1 cellular context compared by ENCODE assay signal in the genomic region with DNA sequence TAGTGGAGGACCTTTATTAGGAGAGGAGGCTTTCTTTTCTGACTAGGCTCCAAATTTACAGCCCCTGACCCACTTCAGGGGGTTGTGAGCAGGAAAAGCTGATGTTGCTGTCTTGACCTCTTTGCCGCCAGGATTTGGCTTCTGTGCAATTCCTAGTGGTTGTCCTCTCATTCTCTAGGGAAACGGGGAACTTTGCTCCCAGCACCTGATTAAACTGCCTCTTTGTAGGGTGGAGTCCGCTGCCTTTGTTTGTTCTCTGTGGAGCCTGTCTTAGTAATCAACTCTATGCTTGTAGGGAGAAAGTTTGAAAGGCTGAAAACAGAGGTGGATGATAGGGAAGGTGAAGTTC.
A peak's percentile ranks its signal among the peaks of the same experiment; 100 is the strongest.
TF ChIP-seq lines count a peak whose summit lies in the region.

No MANE protein-coding gene starts in this region.

TF ChIP-seq in HepG2, 621 proteins besides CTCF, POLR2A, EP300 and RAD21 (continued from another document):
- TF ChIP-seq, protein P1, sequence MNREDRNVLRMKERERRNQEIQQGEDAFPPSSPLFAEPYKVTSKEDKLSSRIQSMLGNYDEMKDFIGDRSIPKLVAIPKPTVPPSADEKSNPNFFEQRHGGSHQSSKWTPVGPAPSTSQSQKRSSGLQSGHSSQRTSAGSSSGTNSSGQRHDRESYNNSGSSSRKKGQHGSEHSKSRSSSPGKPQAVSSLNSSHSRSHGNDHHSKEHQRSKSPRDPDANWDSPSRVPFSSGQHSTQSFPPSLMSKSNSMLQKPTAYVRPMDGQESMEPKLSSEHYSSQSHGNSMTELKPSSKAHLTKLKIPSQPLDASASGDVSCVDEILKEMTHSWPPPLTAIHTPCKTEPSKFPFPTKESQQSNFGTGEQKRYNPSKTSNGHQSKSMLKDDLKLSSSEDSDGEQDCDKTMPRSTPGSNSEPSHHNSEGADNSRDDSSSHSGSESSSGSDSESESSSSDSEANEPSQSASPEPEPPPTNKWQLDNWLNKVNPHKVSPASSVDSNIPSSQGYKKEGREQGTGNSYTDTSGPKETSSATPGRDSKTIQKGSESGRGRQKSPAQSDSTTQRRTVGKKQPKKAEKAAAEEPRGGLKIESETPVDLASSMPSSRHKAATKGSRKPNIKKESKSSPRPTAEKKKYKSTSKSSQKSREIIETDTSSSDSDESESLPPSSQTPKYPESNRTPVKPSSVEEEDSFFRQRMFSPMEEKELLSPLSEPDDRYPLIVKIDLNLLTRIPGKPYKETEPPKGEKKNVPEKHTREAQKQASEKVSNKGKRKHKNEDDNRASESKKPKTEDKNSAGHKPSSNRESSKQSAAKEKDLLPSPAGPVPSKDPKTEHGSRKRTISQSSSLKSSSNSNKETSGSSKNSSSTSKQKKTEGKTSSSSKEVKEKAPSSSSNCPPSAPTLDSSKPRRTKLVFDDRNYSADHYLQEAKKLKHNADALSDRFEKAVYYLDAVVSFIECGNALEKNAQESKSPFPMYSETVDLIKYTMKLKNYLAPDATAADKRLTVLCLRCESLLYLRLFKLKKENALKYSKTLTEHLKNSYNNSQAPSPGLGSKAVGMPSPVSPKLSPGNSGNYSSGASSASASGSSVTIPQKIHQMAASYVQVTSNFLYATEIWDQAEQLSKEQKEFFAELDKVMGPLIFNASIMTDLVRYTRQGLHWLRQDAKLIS (CRISPR knock-in tag; IDR thresholded peaks at IDR 0.05): 0 out of 2 replicates have a peak, but pooled peaks have one; percentile 29
- TF ChIP-seq RFXANK (CRISPR knock-in tag; IDR thresholded peaks at IDR 0.05): no peak
- TF ChIP-seq ARID5B (CRISPR knock-in tag; IDR thresholded peaks at IDR 0.05): peak; percentile 82
- TF ChIP-seq NCOA2 (CRISPR knock-in tag; IDR thresholded peaks at IDR 0.05): peak; percentile 24; the same call in 1 of the 2 replicates
- TF ChIP-seq FOSL2 (CRISPR knock-in tag; IDR thresholded peaks at IDR 0.05): peak; percentile 44; the same call in 1 of the 2 replicates
- TF ChIP-seq SP5 (CRISPR knock-in tag; IDR thresholded peaks at IDR 0.05; ENCODE audit: borderline replicate concordance, low read depth): peak; percentile 55; the same call in 1 of the 2 replicates
- no peak for TF ChIP-seq GABPA (IDR thresholded peaks at IDR 0.05; ENCODE audit: low read depth, low read length)
- TF ChIP-seq GABPA (CRISPR knock-in tag; IDR thresholded peaks at IDR 0.05; ENCODE audit: low read depth): no peak
- TF ChIP-seq, protein P2, sequence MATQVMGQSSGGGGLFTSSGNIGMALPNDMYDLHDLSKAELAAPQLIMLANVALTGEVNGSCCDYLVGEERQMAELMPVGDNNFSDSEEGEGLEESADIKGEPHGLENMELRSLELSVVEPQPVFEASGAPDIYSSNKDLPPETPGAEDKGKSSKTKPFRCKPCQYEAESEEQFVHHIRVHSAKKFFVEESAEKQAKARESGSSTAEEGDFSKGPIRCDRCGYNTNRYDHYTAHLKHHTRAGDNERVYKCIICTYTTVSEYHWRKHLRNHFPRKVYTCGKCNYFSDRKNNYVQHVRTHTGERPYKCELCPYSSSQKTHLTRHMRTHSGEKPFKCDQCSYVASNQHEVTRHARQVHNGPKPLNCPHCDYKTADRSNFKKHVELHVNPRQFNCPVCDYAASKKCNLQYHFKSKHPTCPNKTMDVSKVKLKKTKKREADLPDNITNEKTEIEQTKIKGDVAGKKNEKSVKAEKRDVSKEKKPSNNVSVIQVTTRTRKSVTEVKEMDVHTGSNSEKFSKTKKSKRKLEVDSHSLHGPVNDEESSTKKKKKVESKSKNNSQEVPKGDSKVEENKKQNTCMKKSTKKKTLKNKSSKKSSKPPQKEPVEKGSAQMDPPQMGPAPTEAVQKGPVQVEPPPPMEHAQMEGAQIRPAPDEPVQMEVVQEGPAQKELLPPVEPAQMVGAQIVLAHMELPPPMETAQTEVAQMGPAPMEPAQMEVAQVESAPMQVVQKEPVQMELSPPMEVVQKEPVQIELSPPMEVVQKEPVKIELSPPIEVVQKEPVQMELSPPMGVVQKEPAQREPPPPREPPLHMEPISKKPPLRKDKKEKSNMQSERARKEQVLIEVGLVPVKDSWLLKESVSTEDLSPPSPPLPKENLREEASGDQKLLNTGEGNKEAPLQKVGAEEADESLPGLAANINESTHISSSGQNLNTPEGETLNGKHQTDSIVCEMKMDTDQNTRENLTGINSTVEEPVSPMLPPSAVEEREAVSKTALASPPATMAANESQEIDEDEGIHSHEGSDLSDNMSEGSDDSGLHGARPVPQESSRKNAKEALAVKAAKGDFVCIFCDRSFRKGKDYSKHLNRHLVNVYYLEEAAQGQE (IDR thresholded peaks at IDR 0.05; ENCODE audit: borderline replicate concordance in 1 of 2, low read depth in 1 of 2, low read length in 2 of 2): peak in 1 of 2 experiments; percentile 58; a peak in 1 of 4 replicates
- TF ChIP-seq KDM6A (CRISPR knock-in tag; IDR thresholded peaks at IDR 0.05; ENCODE audit: low read depth): peak; percentile 57; the same call in 1 of the 2 replicates
- TF ChIP-seq ZIK1 (CRISPR knock-in tag; IDR thresholded peaks at IDR 0.05; ENCODE audit: borderline replicate concordance, low read depth): no peak
- TF ChIP-seq ELF4 (CRISPR knock-in tag; IDR thresholded peaks at IDR 0.05; ENCODE audit: borderline replicate concordance): peak; percentile 30; the same call in 1 of the 2 replicates
- TF ChIP-seq BCL6 (CRISPR knock-in tag; IDR thresholded peaks at IDR 0.05): peak; percentile 95
- TF ChIP-seq RCOR2 (CRISPR knock-in tag; IDR thresholded peaks at IDR 0.05): no peak
- TF ChIP-seq NR2F6 (IDR thresholded peaks at IDR 0.05): 0 out of 2 replicates have a peak, but pooled peaks have one; percentile 48
- TF ChIP-seq NR2F6 (CRISPR knock-in tag; IDR thresholded peaks at IDR 0.05): peak; percentile 75
- TF ChIP-seq HMG20A (CRISPR knock-in tag; IDR thresholded peaks at IDR 0.05; ENCODE audit: borderline replicate concordance): peak; percentile 63; the same call in 1 of the 2 replicates
- peak; percentile 12; the same call in 1 of the 3 replicates for TF ChIP-seq MXI1 (IDR thresholded peaks at IDR 0.05; ENCODE audit: borderline replicate concordance, low read depth, low read length)
- TF ChIP-seq ELF3 (CRISPR knock-in tag; IDR thresholded peaks at IDR 0.05): peak; percentile 38; the same call in 1 of the 2 replicates
- TF ChIP-seq NFKB2 (CRISPR knock-in tag; IDR thresholded peaks at IDR 0.05; ENCODE audit: borderline replicate concordance): no peak
- no peak for TF ChIP-seq ERF (CRISPR knock-in tag; IDR thresholded peaks at IDR 0.05)
- peak; percentile 46; the same call in 1 of the 2 replicates for TF ChIP-seq SIX4 (CRISPR knock-in tag; IDR thresholded peaks at IDR 0.05)
- peak; percentile 6; the same call in 1 of the 2 replicates for TF ChIP-seq SMC3 (IDR thresholded peaks at IDR 0.05; ENCODE audit: low read length)
- TF ChIP-seq, protein P3, sequence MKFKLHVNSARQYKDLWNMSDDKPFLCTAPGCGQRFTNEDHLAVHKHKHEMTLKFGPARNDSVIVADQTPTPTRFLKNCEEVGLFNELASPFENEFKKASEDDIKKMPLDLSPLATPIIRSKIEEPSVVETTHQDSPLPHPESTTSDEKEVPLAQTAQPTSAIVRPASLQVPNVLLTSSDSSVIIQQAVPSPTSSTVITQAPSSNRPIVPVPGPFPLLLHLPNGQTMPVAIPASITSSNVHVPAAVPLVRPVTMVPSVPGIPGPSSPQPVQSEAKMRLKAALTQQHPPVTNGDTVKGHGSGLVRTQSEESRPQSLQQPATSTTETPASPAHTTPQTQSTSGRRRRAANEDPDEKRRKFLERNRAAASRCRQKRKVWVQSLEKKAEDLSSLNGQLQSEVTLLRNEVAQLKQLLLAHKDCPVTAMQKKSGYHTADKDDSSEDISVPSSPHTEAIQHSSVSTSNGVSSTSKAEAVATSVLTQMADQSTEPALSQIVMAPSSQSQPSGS (CRISPR knock-in tag; IDR thresholded peaks at IDR 0.05): peak; percentile 42; the same call in 1 of the 2 replicates
- peak; percentile 79 for TF ChIP-seq RARA (CRISPR knock-in tag; IDR thresholded peaks at IDR 0.05)
- no peak for TF ChIP-seq SOX6 (IDR thresholded peaks at IDR 0.05)
- TF ChIP-seq SOX6 (CRISPR knock-in tag; IDR thresholded peaks at IDR 0.05): no peak
- TF ChIP-seq ETV5 (CRISPR knock-in tag; IDR thresholded peaks at IDR 0.05; ENCODE audit: borderline replicate concordance): peak; percentile 40; the same call in 1 of the 2 replicates
- TF ChIP-seq KLF16 (CRISPR knock-in tag; IDR thresholded peaks at IDR 0.05): peak in 1 of 2 experiments; percentile 37; a peak in 1 of 4 replicates
- TF ChIP-seq ZMYM4 (CRISPR knock-in tag; IDR thresholded peaks at IDR 0.05): peak; percentile 10
- TF ChIP-seq HDAC2 (CRISPR knock-in tag; IDR thresholded peaks at IDR 0.05): peak; percentile 32; the same call in 1 of the 2 replicates
- no peak for TF ChIP-seq THYN1 (CRISPR knock-in tag; IDR thresholded peaks at IDR 0.05; ENCODE audit: borderline replicate concordance, low read depth)
- TF ChIP-seq RBM22 (optimal IDR thresholded peaks at IDR 0.05; ENCODE audit: low read length): peak; percentile 1
- TF ChIP-seq BHLHE40 (IDR thresholded peaks at IDR 0.05; ENCODE audit: low read length): peak; percentile 80
- no peak for TF ChIP-seq TBL1XR1 (IDR thresholded peaks at IDR 0.05; ENCODE audit: borderline replicate concordance, low read length, partially characterized antibody)
- TF ChIP-seq SYNCRIP (IDR thresholded peaks at IDR 0.05; ENCODE audit: insufficient read depth, low read depth, low read length): no peak
- TF ChIP-seq, protein P4, sequence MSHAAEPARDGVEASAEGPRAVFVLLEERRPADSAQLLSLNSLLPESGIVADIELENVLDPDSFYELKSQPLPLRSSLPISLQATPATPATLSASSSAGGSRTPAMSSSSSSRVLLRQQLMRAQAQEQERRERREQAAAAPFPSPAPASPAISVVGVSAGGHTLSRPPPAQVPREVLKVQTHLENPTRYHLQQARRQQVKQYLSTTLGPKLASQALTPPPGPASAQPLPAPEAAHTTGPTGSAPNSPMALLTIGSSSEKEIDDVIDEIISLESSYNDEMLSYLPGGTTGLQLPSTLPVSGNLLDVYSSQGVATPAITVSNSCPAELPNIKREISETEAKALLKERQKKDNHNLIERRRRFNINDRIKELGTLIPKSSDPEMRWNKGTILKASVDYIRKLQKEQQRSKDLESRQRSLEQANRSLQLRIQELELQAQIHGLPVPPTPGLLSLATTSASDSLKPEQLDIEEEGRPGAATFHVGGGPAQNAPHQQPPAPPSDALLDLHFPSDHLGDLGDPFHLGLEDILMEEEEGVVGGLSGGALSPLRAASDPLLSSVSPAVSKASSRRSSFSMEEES (CRISPR knock-in tag; IDR thresholded peaks at IDR 0.05): 0 out of 2 replicates have a peak, but pooled peaks have one; percentile 62
